Comparison of ENCODE assay signal across 9 cellular contexts in the genomic region with DNA sequence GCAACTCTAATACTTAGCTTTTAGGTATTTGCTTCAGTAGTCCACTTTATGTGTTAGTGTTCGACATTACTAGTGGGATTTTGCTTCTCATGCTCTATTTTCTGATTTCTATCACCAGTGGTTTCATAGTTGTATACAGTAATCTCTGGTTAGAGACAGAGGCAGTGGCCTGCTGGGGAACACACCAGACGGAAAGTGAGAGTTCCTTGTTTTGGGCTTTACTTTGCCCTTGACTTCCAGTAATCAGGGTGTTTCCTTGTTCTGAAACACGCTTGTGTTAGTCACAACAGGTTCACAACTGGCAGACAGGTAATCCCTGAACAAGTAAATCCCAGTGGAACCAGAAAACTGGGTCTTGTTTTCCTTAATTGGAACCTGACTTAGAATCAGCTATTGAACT. TPM values are rescaled to one million over a fixed set of nuclear protein-coding genes. Genes with fewer than 3 reads are reported as not detected.
DNase-seq lines count a peak whose midpoint lies in the region; ATAC-seq, FAIRE-seq and TF ChIP-seq lines count a peak whose summit lies in the region.
"Had no signal": no experiment of that assay in that cellular context is flagged by ENCODE, and none has a peak within 500 bp of the region (broad histone marks: within the 10 kb centered on the region; RNA-seq: fewer than 3 reads in every experiment).

No MANE protein-coding gene starts in this region.

- ATAC-seq in GM18517 (IDR thresholded peaks at IDR 0.05; ENCODE audit: unreplicated experiment) (peak; percentile 51), pancreas (peak; percentile 54 to 85 (median 68)), GM18502 (IDR thresholded peaks at IDR 0.05; ENCODE audit: poor library complexity, unreplicated experiment) (no peak), HG03095 (IDR thresholded peaks at IDR 0.05; ENCODE audit: unreplicated experiment) (no peak), HG02884 (IDR thresholded peaks at IDR 0.05; ENCODE audit: unreplicated experiment) (no peak)

- H3K27ac ChIP-seq in breast epithelium (peak overlapping the region; percentile 71 to 74), pancreas (peak overlapping the region; percentile 7 to 84 (median 50))

- no peak overlapping the region for H3K4me3 ChIP-seq in breast epithelium
- H3K4me3 ChIP-seq in pancreas, result no peak overlapping the region

- FAIRE-seq in pancreas (lab: Jason Lieb, UNC), result no peak

- TF ChIP-seq POLR2A in breast epithelium (IDR thresholded peaks at IDR 0.05), result no peak

- WGBS in pancreas, 2 donors, result 36 to 42% methylated on average over 3 of the region's 3 CpGs

- H3K9me3 ChIP-seq in breast epithelium (no peaks in the 10 kb centered on the region), pancreas (no peaks in the 10 kb centered on the region)

- no peaks in the 10 kb centered on the region for H3K27me3 ChIP-seq in breast epithelium
- H3K27me3 ChIP-seq in pancreas, result no peaks in the 10 kb centered on the region

- H3K36me3 ChIP-seq in breast epithelium, result no peaks in the 10 kb centered on the region
- H3K36me3 ChIP-seq in pancreas, result no peaks in the 10 kb centered on the region

- TF ChIP-seq CTCF in breast epithelium (IDR thresholded peaks at IDR 0.05) (no peak), pancreas (IDR thresholded peaks at IDR 0.05) (no peak)

- in situ Hi-C loops in KBM-7 (cut with MboI; ENCODE audit: low pct_unique_long_range_greater_than_20kb, low sequenced_read_pairs), result no loop called here

- DNase-seq in KBM-7 (peak; percentile 37), breast epithelium (ENCODE audit: low spot score in 2 of 2) (no peak), pancreas (no peak), DMS 273 treated with DMSO at 0.1 percent for 48 hours (lab: John Stamatoyannopoulos, UW) (no peak)
- DNase-seq: cerebellar nuclear complex had no signal

- intact Hi-C loops in breast epithelium (cut with DNase I; ENCODE audit: low total_unique reads), result no loop called here
- intact Hi-C loops in pancreas (cut with DNase I), result no loop called here

- H3K4me1 ChIP-seq in breast epithelium (peaks cover 0 to 12% of the 10 kb centered on the region in 2 donors), pancreas (peaks cover 19 to 33% (median 26%) of the 10 kb centered on the region in 3 donors)

RNA-seq across cellular contexts. Expression of a gene that starts 56.0 kb away (rescaled TPM):
- total RNA-seq in breast epithelium (10 to 100 TPM; 37.9 to 40.6 (median 38.6) TPM), pancreas (10 to 100 TPM; 19.6 to 61.0 (median 28.8) TPM)
- 10 to 100 TPM; 16.9 to 27.1 TPM for polyA plus RNA-seq in pancreas

Comparison
In these comparisons a context has a peak if more than half of its experiments do, and no peak if none do; other contexts are left out.
1. ATAC-seq: peak in GM18517 (single experiment) and pancreas (4 of 4); none in GM18502 (single experiment), HG03095 (single experiment) and HG02884 (single experiment).